10 cellular contexts compared by ENCODE assay signal in the genomic region with DNA sequence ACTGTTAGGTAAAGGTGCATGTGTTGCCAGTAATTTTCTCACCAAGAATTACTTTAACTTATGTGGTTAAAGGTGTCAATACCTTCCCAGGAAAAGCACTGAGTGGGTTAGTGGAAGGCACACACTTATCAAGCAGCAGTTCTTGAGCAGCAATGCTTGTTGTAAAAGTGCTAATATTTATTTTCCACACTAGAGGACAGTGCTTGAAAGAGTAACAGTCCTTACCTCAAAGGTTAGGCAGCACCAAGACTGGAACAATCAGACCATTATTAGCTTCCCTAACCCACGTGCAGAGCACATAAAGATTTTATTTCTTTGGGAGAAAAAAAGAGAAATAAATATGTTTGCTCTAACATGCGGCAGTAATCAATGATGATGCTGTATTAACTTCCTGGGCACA. TPM values are rescaled to one million over a fixed set of nuclear protein-coding genes. Genes with fewer than 3 reads are reported as not detected.
A peak's percentile ranks its signal among the peaks of the same experiment; 100 is the strongest.
DNase-seq lines count a peak whose midpoint lies in the region; ATAC-seq and TF ChIP-seq lines count a peak whose summit lies in the region.
"Had no signal": no experiment of that assay in that cellular context is flagged by ENCODE, and none has a peak within 500 bp of the region (broad histone marks: within the 10 kb centered on the region; RNA-seq: fewer than 3 reads in every experiment).

No MANE protein-coding gene starts in this region.

- CTCF ChIA-PET in PC-3 (lab: Charles Lee) = interaction anchor here (0.7 to 1.3 kb wide), 5 partner anchors 165 to 477 kb away, joined by 3 to 8 read pairs (median 3); no protein-coding TSS in a partner anchor

- intact Hi-C loops in PC-3 (cut with micrococcal nuclease) = loop anchor here (1.0 to 5.0 kb wide), 6 partner anchors 99 to 462 kb away; no protein-coding TSS in a partner anchor

- no peak overlapping the region for H3K27ac Mint-ChIP-seq in stimulated activated naive B cell treated with anti-CD40 and anti-IgM and Interleukin-4, amounts not matched to agents 10 μg/mL and 1 μg/mL and 100 μg/mL, for 72 hours
- H3K27ac Mint-ChIP-seq in effector memory CD8-positive, alpha-beta T cell = no peak overlapping the region
- H3K27ac Mint-ChIP-seq: T-helper 1 cell treated with Interleukin-12 subunit alpha and Interleukin-12 subunit beta and Interleukin-4 antibody, amounts not matched to agents 30 μg/mL and 1 μg/mL, for 36 hours had no signal

- POLR2A ChIA-PET in PC-3 (lab: Charles Lee; ENCODE audit: unreplicated experiment) = no interaction called here

- no peaks in the 10 kb centered on the region for H3K27me3 ChIP-seq in cardiac muscle cell
- H3K27me3 ChIP-seq in right atrium auricular region = no peaks in the 10 kb centered on the region
- no peaks in the 10 kb centered on the region for H3K27me3 ChIP-seq in PC-3 (ENCODE audit: low read length)

- H3K4me3 Mint-ChIP-seq in stimulated activated naive B cell treated with anti-CD40 and anti-IgM and Interleukin-4, amounts not matched to agents 10 μg/mL and 1 μg/mL and 100 μg/mL, for 72 hours = no peak overlapping the region
- H3K4me3 Mint-ChIP-seq in effector memory CD8-positive, alpha-beta T cell = no peak overlapping the region
- H3K4me3 Mint-ChIP-seq: T-helper 1 cell treated with Interleukin-12 subunit alpha and Interleukin-12 subunit beta and Interleukin-4 antibody, amounts not matched to agents 30 μg/mL and 1 μg/mL, for 36 hours had no signal

- no peaks in the 10 kb centered on the region for H3K9me2 ChIP-seq in PC-3 (replicated peaks; ENCODE audit: low read length)

- DNase-seq in cardiac muscle cell (ENCODE audit: low read depth in 1 of 2, low spot score in 1 of 2) (peak; percentile 20 to 80), right atrium auricular region (ENCODE audit: low spot score) (no peak), PC-3 (peak; percentile 63), globus pallidus (ENCODE audit: low spot score) (peak; percentile 75), NCI-H187 treated with DMSO at 0.1 percent for 48 hours (lab: John Stamatoyannopoulos, UW) (no peak)
- no peak for DNase-seq in stimulated activated naive B cell treated with anti-CD40 and anti-IgM and Interleukin-4, amounts not matched to agents 10 μg/mL and 1 μg/mL and 100 μg/mL, for 72 hours
- DNase-seq in effector memory CD8-positive, alpha-beta T cell = no peak
- DNase-seq in activated CD4-positive, alpha-beta T cell treated with anti-CD3 and anti-CD28 coated beads for 4 hours = no peak
- DNase-seq: trophoblast cell had no signal

- H3K36me3 ChIP-seq in cardiac muscle cell = no peaks in the 10 kb centered on the region
- H3K36me3 ChIP-seq in right atrium auricular region = no peaks in the 10 kb centered on the region
- no peaks in the 10 kb centered on the region for H3K36me3 ChIP-seq in PC-3 (ENCODE audit: low read depth, low read length)

- no TSS peak for BruUV-seq in PC-3 (replicated peaks; lab: Mats Ljungman, UMichigan)

- no peak overlapping the region for H3K4me3 ChIP-seq in cardiac muscle cell
- no peak overlapping the region for H3K4me3 ChIP-seq in right atrium auricular region
- no peak overlapping the region for H3K4me3 ChIP-seq in PC-3 (ENCODE audit: low read length)

- H3K27me3 Mint-ChIP-seq in stimulated activated naive B cell treated with anti-CD40 and anti-IgM and Interleukin-4, amounts not matched to agents 10 μg/mL and 1 μg/mL and 100 μg/mL, for 72 hours = peaks cover 16 to 18% of the 10 kb centered on the region in 2 donors
- H3K27me3 Mint-ChIP-seq in effector memory CD8-positive, alpha-beta T cell = peaks cover 23 to 32% of the 10 kb centered on the region in 2 donors

- H3K79me2 ChIP-seq in PC-3 (ENCODE audit: low read length) = no peaks in the 10 kb centered on the region

- peak; percentile 59 for TF ChIP-seq CTCF in cardiac muscle cell (IDR thresholded peaks at IDR 0.05; ENCODE audit: low read depth, low read length)
- TF ChIP-seq CTCF in right atrium auricular region (IDR thresholded peaks at IDR 0.05) = peak in 1 of 2 donors; percentile 65
- peak; percentile 66 for TF ChIP-seq CTCF in PC-3 (conservative IDR thresholded peaks at IDR 0.05; ENCODE audit: low read depth, low read length)

- no peak overlapping the region for H3K9ac ChIP-seq in PC-3 (ENCODE audit: low read length)

- H3K9me3 Mint-ChIP-seq in stimulated activated naive B cell treated with anti-CD40 and anti-IgM and Interleukin-4, amounts not matched to agents 10 μg/mL and 1 μg/mL and 100 μg/mL, for 72 hours = no peaks in the 10 kb centered on the region
- no peaks in the 10 kb centered on the region for H3K9me3 Mint-ChIP-seq in effector memory CD8-positive, alpha-beta T cell
- H3K9me3 Mint-ChIP-seq: T-helper 1 cell treated with Interleukin-12 subunit alpha and Interleukin-12 subunit beta and Interleukin-4 antibody, amounts not matched to agents 30 μg/mL and 1 μg/mL, for 36 hours had no signal

- no peak overlapping the region for H3K27ac ChIP-seq in cardiac muscle cell
- H3K27ac ChIP-seq in right atrium auricular region = no peak overlapping the region
- no peak overlapping the region for H3K27ac ChIP-seq in PC-3 (ENCODE audit: low read length)

- no peaks in the 10 kb centered on the region for H3K36me3 Mint-ChIP-seq in stimulated activated naive B cell treated with anti-CD40 and anti-IgM and Interleukin-4, amounts not matched to agents 10 μg/mL and 1 μg/mL and 100 μg/mL, for 72 hours
- no peaks in the 10 kb centered on the region for H3K36me3 Mint-ChIP-seq in effector memory CD8-positive, alpha-beta T cell (ENCODE audit: insufficient read depth)

- no peaks in the 10 kb centered on the region for H3F3A ChIP-seq in PC-3 (ENCODE audit: low read length, unreplicated experiment)

- H3K9me3 ChIP-seq in cardiac muscle cell (ENCODE audit: low read depth) (no peaks in the 10 kb centered on the region), right atrium auricular region (no peaks in the 10 kb centered on the region), PC-3 (ENCODE audit: low read length) (0 out of 2 replicates have a peak, but pooled peaks cover 1% of the 10 kb centered on the region)

- peak; percentile 94 for ATAC-seq in PC-3
- no peak for ATAC-seq in stimulated activated naive B cell treated with anti-CD40 and anti-IgM and Interleukin-4, amounts not matched to agents 10 μg/mL and 1 μg/mL and 100 μg/mL, for 72 hours (replicated peaks)
- no peak for ATAC-seq in effector memory CD8-positive, alpha-beta T cell (replicated peaks)

- H3K4me1 Mint-ChIP-seq in stimulated activated naive B cell treated with anti-CD40 and anti-IgM and Interleukin-4, amounts not matched to agents 10 μg/mL and 1 μg/mL and 100 μg/mL, for 72 hours = no peaks in the 10 kb centered on the region
- no peaks in the 10 kb centered on the region for H3K4me1 Mint-ChIP-seq in effector memory CD8-positive, alpha-beta T cell (ENCODE audit: low read depth in 2 of 2)

- no peaks in the 10 kb centered on the region for H4K20me1 ChIP-seq in PC-3 (ENCODE audit: low read length)

- H3K4me2 ChIP-seq in PC-3 (ENCODE audit: low read length) = no peak overlapping the region

- H3K4me1 ChIP-seq in cardiac muscle cell (ENCODE audit: low read depth) = no peaks in the 10 kb centered on the region
- H3K4me1 ChIP-seq in right atrium auricular region = peaks cover 0 to 14% of the 10 kb centered on the region in 2 donors
- H3K4me1 ChIP-seq in PC-3 (ENCODE audit: insufficient read depth, low read length) = peaks cover 12% of the 10 kb centered on the region

- H2AFZ ChIP-seq in PC-3 (ENCODE audit: low read length) = peak overlapping the region; percentile 5; the same call in 1 of the 2 replicates

RNA-seq across cellular contexts. Expression of a gene that starts 48.8 kb away (rescaled TPM):
- total RNA-seq in cardiac muscle cell = 29.9 and 30.7 TPM in 2 replicates
- polyA plus RNA-seq in cardiac muscle cell = 32.4 and 36.8 TPM in 2 replicates
- total RNA-seq in right atrium auricular region = 10 to 100 TPM; 12.3 to 23.8 TPM
- total RNA-seq in PC-3 (2014; rRNA removed) = 49.9 and 68.4 TPM in 2 replicates

Comparison
In these comparisons a context has a peak if more than half of its experiments do, and no peak if none do; other contexts are left out.
1. DNase-seq: peak in cardiac muscle cell (2 of 2), PC-3 (single experiment) and globus pallidus (single experiment); none in right atrium auricular region (single experiment), NCI-H187 treated with DMSO at 0.1 percent for 48 hours (single experiment), stimulated activated naive B cell treated with anti-CD40 and anti-IgM and Interleukin-4, amounts not matched to agents 10 μg/mL and 1 μg/mL and 100 μg/mL, for 72 hours (single experiment), effector memory CD8-positive, alpha-beta T cell (0 of 3) and activated CD4-positive, alpha-beta T cell treated with anti-CD3 and anti-CD28 coated beads for 4 hours (0 of 2).